26 cellular contexts compared by ENCODE assay signal in genomic region chr3:22542311-22542710, GRCh38.
DNase-seq lines count a peak whose midpoint lies in the region; ATAC-seq, FAIRE-seq and TF ChIP-seq lines count a peak whose summit lies in the region.
"Had no signal": no experiment of that assay in that cellular context is flagged by ENCODE, and none has a peak within 500 bp of the region (broad histone marks: within the 10 kb centered on the region; RNA-seq: fewer than 3 reads in every experiment).

No MANE protein-coding gene starts in this region.

- FAIRE-seq in HTR-8/SVneo (lab: Jason Lieb, UNC) = no peak
- FAIRE-seq: endothelial cell of umbilical vein had no signal

- no peak for ATAC-seq in HG02610 (IDR thresholded peaks at IDR 0.05; ENCODE audit: unreplicated experiment)
- ATAC-seq: activated CD8-positive, alpha-beta T cell treated with anti-CD3 and anti-CD28 coated beads for 36 hours; activated T-helper 17 cell treated with anti-CD3 and anti-CD28 coated beads, Interleukin-2, amount 50 U/mL, for 72 hours; heart left ventricle; lower lobe of right lung; sciatic nerve; stimulated activated naive B cell treated with anti-CD40 and anti-IgM and Interleukin-4, amounts not matched to agents 10 μg/mL and 1 μg/mL and 100 μg/mL, for 72 hours had no signal

- TF ChIP-seq CTCF in RWPE1 (conservative IDR thresholded peaks at IDR 0.05; ENCODE audit: low read depth) = no peak
- no peak for TF ChIP-seq CTCF in epithelial cell of esophagus (IDR thresholded peaks at IDR 0.05; ENCODE audit: insufficient read depth, low read depth, low read length, missing control alignments)

- no peak overlapping the region for H3K4me3 ChIP-seq in epithelial cell of esophagus (ENCODE audit: low read length)
- H3K4me3 ChIP-seq: ascending aorta, dorsolateral prefrontal cortex, GM23248, heart left ventricle, lower lobe of right lung, SK-N-MC, suprapubic skin had no signal

- POLR2A ChIA-PET in RWPE1 (lab: Yijun Ruan, JAX; ENCODE audit: low non-redundant PET) = no interaction called here

- DNase-seq in HTR-8/SVneo (ENCODE audit: insufficient read length, low spot score) (peak; percentile 10), RWPE1 (ENCODE audit: low spot score) (peak; percentile 6), epithelial cell of esophagus (ENCODE audit: low read depth) (peak; percentile 64), non-pigmented ciliary epithelial cell (ENCODE audit: low read depth) (peak; percentile 9), pons (ENCODE audit: low spot score) (no peak), AG20443 (ENCODE audit: low spot score) (no peak)
- DNase-seq: activated CD4-positive, alpha-beta T cell treated with anti-CD3 and anti-CD28 coated beads for 1 hour; activated CD8-positive, alpha-beta T cell treated with anti-CD3 and anti-CD28 coated beads for 36 hours; cerebellar nuclear complex; dorsolateral prefrontal cortex; GM23248; heart left ventricle; kidney glomerular epithelial cell; lower lobe of right lung; NCI-H2081; NCI-H774; stimulated activated CD4-positive, alpha-beta T cell treated with anti-CD3 and anti-CD28 coated beads, Interleukin-4, amount 100 ng/mL, for 4 hours; stimulated activated naive B cell treated with anti-CD40 and anti-IgM and Interleukin-4, amounts not matched to agents 10 μg/mL and 1 μg/mL and 100 μg/mL, for 72 hours had no signal

- CTCF ChIA-PET in RWPE1 (lab: Yijun Ruan, JAX) = no interaction called here

- no peak overlapping the region for H3K27ac ChIP-seq in RWPE1
- H3K27ac ChIP-seq: ascending aorta, dorsolateral prefrontal cortex, GM23248, heart left ventricle, lower lobe of right lung, parathyroid adenoma, SK-N-MC, suprapubic skin had no signal

Comparison
In these comparisons a context has a peak if more than half of its experiments do, and no peak if none do; other contexts are left out.
1. DNase-seq: peak in HTR-8/SVneo (single experiment), RWPE1 (single experiment), epithelial cell of esophagus (single experiment) and non-pigmented ciliary epithelial cell (single experiment); none in pons (single experiment) and AG20443 (single experiment).